1 cellular context compared by ENCODE assay signal in the genomic region with DNA sequence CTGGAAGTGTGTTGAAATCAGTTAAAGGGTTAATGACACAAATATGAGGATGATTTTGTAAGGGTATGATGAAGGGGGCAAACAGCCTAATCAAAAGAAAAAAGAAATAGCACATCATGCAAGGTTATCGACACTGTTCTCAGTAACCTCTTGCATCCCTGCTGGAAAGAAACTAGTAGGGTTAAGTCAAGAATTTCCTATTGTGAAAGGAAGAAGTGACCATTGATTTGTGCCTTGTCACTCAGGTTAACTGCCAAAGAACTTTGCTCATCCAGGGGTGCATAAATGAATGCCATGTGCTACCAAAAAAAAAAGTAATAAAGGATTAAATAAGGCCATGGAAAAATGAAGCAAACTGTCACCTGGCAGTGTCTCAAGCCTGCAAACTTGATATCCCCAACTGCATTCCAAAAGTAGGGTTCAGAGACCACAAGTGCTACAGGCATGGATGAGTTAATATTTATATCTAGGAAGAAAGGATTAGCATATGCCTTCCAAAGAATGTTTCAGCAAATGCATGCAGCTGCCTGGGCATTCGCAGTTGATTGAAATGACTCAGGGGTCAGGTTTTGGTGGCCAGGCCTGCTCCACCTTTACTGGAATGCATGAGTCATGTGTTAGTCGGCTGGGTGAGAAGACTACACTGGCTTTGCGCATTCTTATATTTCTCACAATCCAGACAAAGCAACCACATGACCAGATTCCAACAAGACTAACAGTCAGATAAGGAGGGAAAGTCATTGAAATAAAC.
TF ChIP-seq lines count a peak whose summit lies in the region.

No MANE protein-coding gene starts in this region.

TF ChIP-seq in GM23338, 12 proteins besides CTCF, POLR2A, EP300 and RAD21 (continued from another document):
- TF ChIP-seq NANOG (IDR thresholded peaks at IDR 0.05; ENCODE audit: borderline replicate concordance) (no peak), STAT1 (IDR thresholded peaks at IDR 0.05; ENCODE audit: unreplicated experiment) (no peak), ZNF331 (CRISPR knock-in tag; IDR thresholded peaks at IDR 0.05; ENCODE audit: low read depth) (no peak), JUNB (IDR thresholded peaks at IDR 0.05; ENCODE audit: unreplicated experiment) (no peak)
TF ChIP-seq in GM23338: peak in this region for 0.
